28 cellular contexts compared by ENCODE assay signal in the genomic region with DNA sequence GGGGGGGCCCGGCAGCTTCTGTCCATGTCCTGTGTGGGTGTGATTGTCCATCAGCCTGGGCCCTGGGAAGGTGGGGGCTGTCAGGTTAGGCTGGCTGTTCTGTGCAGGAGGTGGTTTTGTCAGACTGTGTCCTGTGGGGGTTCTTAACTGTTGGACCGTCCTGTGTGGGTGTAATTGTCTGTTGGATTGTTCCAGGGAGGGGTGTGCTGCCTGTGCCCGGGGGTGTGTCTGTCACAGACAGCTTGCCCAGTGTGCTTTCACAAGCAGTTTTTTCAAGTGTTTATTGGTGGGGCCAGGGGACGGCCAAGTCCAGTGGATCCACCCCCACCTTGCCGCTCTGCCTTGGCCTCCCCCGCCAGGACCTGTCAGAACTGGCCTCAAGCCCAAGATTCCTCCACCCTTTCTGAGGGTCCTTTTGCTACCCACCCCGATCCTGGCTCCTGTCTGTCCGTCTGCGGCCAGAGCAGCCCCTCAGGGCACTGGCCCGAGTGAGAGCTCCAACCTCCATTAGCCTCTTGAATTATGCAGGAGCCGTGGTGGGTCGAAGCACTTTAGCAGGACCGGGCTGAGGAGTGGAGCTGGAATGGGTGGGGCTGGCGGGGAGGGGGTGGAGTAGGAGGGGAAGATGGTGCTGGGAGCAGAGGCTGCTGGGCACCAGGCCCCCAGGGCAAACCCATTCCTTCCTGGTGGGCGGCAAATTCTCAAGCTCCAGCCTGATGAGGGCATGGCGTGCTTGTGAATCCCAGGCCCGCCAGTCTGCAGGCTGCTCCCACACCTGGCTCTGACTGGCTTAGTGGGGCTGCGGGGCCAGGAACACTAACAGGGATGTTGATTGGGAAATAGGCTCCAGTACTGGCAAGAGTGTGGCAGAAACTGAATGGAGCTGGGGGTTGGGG. TPM values are rescaled to one million over a fixed set of nuclear protein-coding genes. Genes with fewer than 3 reads are reported as not detected.
A peak's percentile ranks its signal among the peaks of the same experiment; 100 is the strongest.
DNase-seq lines count a peak whose midpoint lies in the region; ATAC-seq and TF ChIP-seq lines count a peak whose summit lies in the region.
"Had no signal": no experiment of that assay in that cellular context is flagged by ENCODE, and none has a peak within 500 bp of the region (broad histone marks: within the 10 kb centered on the region; RNA-seq: fewer than 3 reads in every experiment).

No MANE protein-coding gene starts in this region.

- H3K4me3 Mint-ChIP-seq in MCF 10A (ENCODE audit: unreplicated experiment) = no peak overlapping the region
- H3K4me3 Mint-ChIP-seq: activated naive CD8-positive, alpha-beta T cell treated with anti-CD3 and anti-CD28 coated beads, Interleukin-2, amount 50 U/mL, for 24 hours; activated T-cell treated with anti-CD3 and anti-CD28 coated beads, Interleukin-2, amount 50 U/mL, for 24 hours; CD4-positive, CD25-positive, alpha-beta regulatory T cell; effector memory CD8-positive, alpha-beta T cell; naive thymus-derived CD8-positive, alpha-beta T cell; T-helper 1 cell treated with Interleukin-12 subunit alpha and Interleukin-12 subunit beta and Interleukin-4 antibody, amounts not matched to agents 30 μg/mL and 1 μg/mL, for 36 hours had no signal

- TF ChIP-seq CTCF in breast epithelium (IDR thresholded peaks at IDR 0.05) (no peak), MCF 10A (IDR thresholded peaks at IDR 0.05; ENCODE audit: unreplicated experiment) (no peak), hepatocyte (IDR thresholded peaks at IDR 0.05; ENCODE audit: poor library complexity) (no peak), BE2C (IDR thresholded peaks at IDR 0.05; ENCODE audit: low read depth, low read length) (no peak)

- H3K4ac ChIP-seq in trophoblast cell (ENCODE audit: low read depth, low read length) (no peak overlapping the region), mesenchymal stem cell (ENCODE audit: low read depth in 1 of 2, low read length in 2 of 2) (no peak overlapping the region)

- H3K36me3 ChIP-seq in breast epithelium (no peaks in the 10 kb centered on the region), hepatocyte (replicated peaks; ENCODE audit: insufficient read depth, low read depth) (no peaks in the 10 kb centered on the region), trophoblast cell (ENCODE audit: control insufficient read depth in 1 of 2, insufficient read depth in 2 of 2, low read length in 2 of 2) (peaks cover 76 to 78% of the 10 kb centered on the region in 2 experiments), mesenchymal stem cell (ENCODE audit: control insufficient read depth in 1 of 2, insufficient read depth in 2 of 2, low read depth in 1 of 2, low read length in 2 of 2) (peaks cover 5 to 65% of the 10 kb centered on the region in 2 experiments), BE2C (no peaks in the 10 kb centered on the region)
- H3K36me3 ChIP-seq: heart left ventricle, right atrium auricular region had no signal

- DNase-seq in breast epithelium (ENCODE audit: low spot score in 2 of 2) = peak in 1 of 2 donors; percentile 46
- no peak for DNase-seq in MCF 10A (ENCODE audit: unreplicated experiment)
- DNase-seq in hepatocyte (ENCODE audit: low spot score) = no peak
- DNase-seq in trophoblast cell = peak; percentile 75 to 86
- no peak for DNase-seq in mesenchymal stem cell
- no peak for DNase-seq in BE2C
- DNase-seq: activated CD4-positive, alpha-beta T cell treated with anti-CD3 and anti-CD28 coated beads, Interleukin-2, amount 50 U/mL, for 1 hour; activated CD4-positive, CD25-positive, alpha-beta regulatory T cell; activated gamma-delta T cell; activated naive CD8-positive, alpha-beta T cell treated with anti-CD3 and anti-CD28 coated beads, Interleukin-2, amount 50 U/mL, for 24 hours; activated T-cell treated with anti-CD3 and anti-CD28 coated beads, Interleukin-2, amount 50 U/mL, for 24 hours; CD4-positive, CD25-positive, alpha-beta regulatory T cell; central memory CD4-positive, alpha-beta T cell; DND-41; effector memory CD8-positive, alpha-beta T cell; foreskin fibroblast; heart left ventricle; naive thymus-derived CD8-positive, alpha-beta T cell; NCI-H1417 treated with DMSO at 0.1 percent for 48 hours; stimulated activated CD4-positive, alpha-beta T cell treated with anti-CD3 and anti-CD28 coated beads, Interleukin-1b, Interleukin-23, amount 100 ng/mL, for 48 hours; stimulated activated naive CD4-positive, alpha-beta T cell treated with Interleukin-2 at 50 U/mL for 16 hours had no signal

- H3K9me2 ChIP-seq in hepatocyte (replicated peaks; ENCODE audit: insufficient read depth) = no peaks in the 10 kb centered on the region

- POLR2A ChIA-PET in MCF 10A (lab: Yijun Ruan, JAX) = interaction anchor here (0.8 to 0.9 kb wide), 2 partner anchors 71 to 396 kb away, joined by 3 read pairs; no protein-coding TSS in a partner anchor

- H3K23ac ChIP-seq in trophoblast cell (ENCODE audit: low read length) (no peak overlapping the region), mesenchymal stem cell (ENCODE audit: low read length in 2 of 2) (no peak overlapping the region)

- H3K27ac Mint-ChIP-seq in MCF 10A (ENCODE audit: low read depth, unreplicated experiment) = no peak overlapping the region
- H3K27ac Mint-ChIP-seq: activated naive CD8-positive, alpha-beta T cell treated with anti-CD3 and anti-CD28 coated beads, Interleukin-2, amount 50 U/mL, for 24 hours; activated T-cell treated with anti-CD3 and anti-CD28 coated beads, Interleukin-2, amount 50 U/mL, for 24 hours; CD4-positive, CD25-positive, alpha-beta regulatory T cell; naive thymus-derived CD8-positive, alpha-beta T cell; T-helper 1 cell treated with Interleukin-12 subunit alpha and Interleukin-12 subunit beta and Interleukin-4 antibody, amounts not matched to agents 30 μg/mL and 1 μg/mL, for 36 hours had no signal

- H4K91ac ChIP-seq in trophoblast cell (ENCODE audit: low read depth, low read length) = peak overlapping the region; percentile 29
- H4K91ac ChIP-seq in mesenchymal stem cell (ENCODE audit: low read length) = no peak overlapping the region

- H3K79me1 ChIP-seq in trophoblast cell (ENCODE audit: low read length) (peaks cover 11% of the 10 kb centered on the region), mesenchymal stem cell (replicated peaks; ENCODE audit: low read length, poor library complexity, severe bottlenecking) (peaks cover 2% of the 10 kb centered on the region)

- H4K8ac ChIP-seq in trophoblast cell (ENCODE audit: low read depth, low read length) = no peak overlapping the region
- no peak overlapping the region for H4K8ac ChIP-seq in mesenchymal stem cell (ENCODE audit: low read length)

- H3K18ac ChIP-seq in trophoblast cell (ENCODE audit: low read length) (peak overlapping the region; percentile 37), mesenchymal stem cell (ENCODE audit: low read depth in 1 of 2, low read length in 2 of 2) (peak overlapping the region in 1 of 2 experiments; percentile 23)

- H2BK15ac ChIP-seq in mesenchymal stem cell (ENCODE audit: low read depth, poor library complexity, severe bottlenecking) = no peak overlapping the region

- H3K9me3 Mint-ChIP-seq in MCF 10A (ENCODE audit: unreplicated experiment) = no peaks in the 10 kb centered on the region
- H3K9me3 Mint-ChIP-seq: activated naive CD8-positive, alpha-beta T cell treated with anti-CD3 and anti-CD28 coated beads, Interleukin-2, amount 50 U/mL, for 24 hours; activated T-cell treated with anti-CD3 and anti-CD28 coated beads, Interleukin-2, amount 50 U/mL, for 24 hours; effector memory CD8-positive, alpha-beta T cell; naive thymus-derived CD8-positive, alpha-beta T cell; T-helper 1 cell treated with Interleukin-12 subunit alpha and Interleukin-12 subunit beta and Interleukin-4 antibody, amounts not matched to agents 30 μg/mL and 1 μg/mL, for 36 hours had no signal

- ATAC-seq in GM19467 (IDR thresholded peaks at IDR 0.05; ENCODE audit: unreplicated experiment) (no peak), HG03139 (IDR thresholded peaks at IDR 0.05; ENCODE audit: unreplicated experiment) (no peak)
- ATAC-seq: A549; activated naive CD8-positive, alpha-beta T cell treated with anti-CD3 and anti-CD28 coated beads, Interleukin-2, amount 50 U/mL, for 24 hours; effector memory CD8-positive, alpha-beta T cell; esophagus mucosa; heart left ventricle; naive thymus-derived CD8-positive, alpha-beta T cell had no signal

- H3K4me1 ChIP-seq in breast epithelium = peaks cover 0 to 7% of the 10 kb centered on the region in 2 donors
- peaks cover 15% of the 10 kb centered on the region for H3K4me1 ChIP-seq in hepatocyte (ENCODE audit: insufficient read depth)
- peaks cover 31 to 36% of the 10 kb centered on the region in 2 experiments for H3K4me1 ChIP-seq in trophoblast cell (ENCODE audit: control insufficient read depth in 1 of 2, insufficient read depth in 2 of 2, low read length in 2 of 2)
- H3K4me1 ChIP-seq in mesenchymal stem cell (ENCODE audit: control insufficient read depth, insufficient read depth, low read depth, low read length) = peaks cover 25% of the 10 kb centered on the region
- H3K4me1 ChIP-seq in BE2C = no peaks in the 10 kb centered on the region
- H3K4me1 ChIP-seq: right atrium auricular region had no signal

- H2BK12ac ChIP-seq in trophoblast cell (ENCODE audit: low read length) (no peak overlapping the region), mesenchymal stem cell (ENCODE audit: low read length in 2 of 2) (no peak overlapping the region)

- H3K14ac ChIP-seq in trophoblast cell (ENCODE audit: low read length) = no peak overlapping the region
- H3K14ac ChIP-seq in mesenchymal stem cell (ENCODE audit: low read length in 2 of 2) = no peak overlapping the region

- BruUV-seq in MCF 10A (replicated peaks; lab: Mats Ljungman, UMichigan) = no TSS peak

- H3K9ac ChIP-seq in trophoblast cell (ENCODE audit: low read length) (no peak overlapping the region), mesenchymal stem cell (ENCODE audit: low read length) (no peak overlapping the region)
- H3K9ac ChIP-seq: KMS-11 had no signal

- no peak for TF ChIP-seq POLR2A in breast epithelium (IDR thresholded peaks at IDR 0.05)

- CTCF ChIA-PET in MCF 10A (lab: Yijun Ruan, JAX) = no interaction called here

- H3K27ac ChIP-seq in breast epithelium (peak overlapping the region; percentile 54 to 72), hepatocyte (peak overlapping the region; percentile 58), trophoblast cell (ENCODE audit: low read depth, low read length) (peak overlapping the region; percentile 28), mesenchymal stem cell (ENCODE audit: low read length, poor library complexity, severe bottlenecking) (no peak overlapping the region)
- H3K27ac ChIP-seq: A549, heart left ventricle, KMS-11, right atrium auricular region had no signal

- H2AK5ac ChIP-seq in trophoblast cell (ENCODE audit: low read length) = no peak overlapping the region
- no peak overlapping the region for H2AK5ac ChIP-seq in mesenchymal stem cell (ENCODE audit: low read length, severe bottlenecking)

- no peak overlapping the region for H4K12ac ChIP-seq in trophoblast cell (ENCODE audit: low read depth, low read length)

- H2BK120ac ChIP-seq in trophoblast cell (ENCODE audit: insufficient read depth, low read length, poor library complexity) (peak overlapping the region; percentile 16), mesenchymal stem cell (ENCODE audit: low read depth, low read length) (no peak overlapping the region)

- H3K4me1 Mint-ChIP-seq in MCF 10A (ENCODE audit: insufficient read depth, unreplicated experiment) = peaks cover 27% of the 10 kb centered on the region

- no peaks in the 10 kb centered on the region for H3K9me3 ChIP-seq in breast epithelium
- no peaks in the 10 kb centered on the region for H3K9me3 ChIP-seq in hepatocyte (ENCODE audit: low read depth)
- H3K9me3 ChIP-seq in trophoblast cell (ENCODE audit: insufficient read depth, low read depth, low read length) = no peaks in the 10 kb centered on the region
- no peaks in the 10 kb centered on the region for H3K9me3 ChIP-seq in mesenchymal stem cell (ENCODE audit: control insufficient read depth, low read length)
- H3K9me3 ChIP-seq in BE2C = no peaks in the 10 kb centered on the region
- H3K9me3 ChIP-seq: A549, heart left ventricle, right atrium auricular region had no signal

- H2AFZ ChIP-seq in hepatocyte (no peak overlapping the region), trophoblast cell (ENCODE audit: insufficient read depth, low read length, poor library complexity) (no peak overlapping the region), mesenchymal stem cell (ENCODE audit: low read depth, low read length) (no peak overlapping the region)

- intact Hi-C loops in breast epithelium (cut with DNase I; ENCODE audit: low total_unique reads) = loop anchor here (1.0 kb wide), 1 partner anchor 44 kb away; no protein-coding TSS in a partner anchor
- intact Hi-C loops in MCF 10A (cut with micrococcal nuclease) = no loop called here

- H3K27me3 ChIP-seq in breast epithelium (no peaks in the 10 kb centered on the region), hepatocyte (no peaks in the 10 kb centered on the region), trophoblast cell (ENCODE audit: insufficient read depth, low read length) (no peaks in the 10 kb centered on the region), mesenchymal stem cell (ENCODE audit: control insufficient read depth in 1 of 2, insufficient read depth in 1 of 2, low read length in 2 of 2) (no peaks in the 10 kb centered on the region), BE2C (no peaks in the 10 kb centered on the region)
- H3K27me3 ChIP-seq: heart left ventricle, right atrium auricular region had no signal

- H2BK5ac ChIP-seq in trophoblast cell (ENCODE audit: low read depth, low read length, poor library complexity) = no peak overlapping the region
- H2BK5ac ChIP-seq in mesenchymal stem cell (ENCODE audit: low read depth, low read length, poor library complexity, severe bottlenecking) = no peak overlapping the region

- no peak overlapping the region for H3K4me2 ChIP-seq in hepatocyte
- peak overlapping the region; percentile 6 for H3K4me2 ChIP-seq in trophoblast cell (ENCODE audit: low read length)
- no peak overlapping the region for H3K4me2 ChIP-seq in mesenchymal stem cell (ENCODE audit: low read length, poor library complexity, severe bottlenecking)
- H3K4me2 ChIP-seq: A549, KMS-11 had no signal

- H3K36me3 Mint-ChIP-seq in MCF 10A (ENCODE audit: insufficient read depth, unreplicated experiment) = peaks cover 23% of the 10 kb centered on the region
- H3K36me3 Mint-ChIP-seq: CD4-positive, CD25-positive, alpha-beta regulatory T cell; naive thymus-derived CD8-positive, alpha-beta T cell had no signal

- no peaks in the 10 kb centered on the region for H4K20me1 ChIP-seq in hepatocyte (ENCODE audit: insufficient read depth, poor library complexity, severe bottlenecking)

- WGBS in hepatocyte (ENCODE audit: low lambda C conversion rate, missing lambda C conversion rate) = 58% methylated on average over 18 of the region's 18 CpGs
- no CpG with 5 or more reads among the region's 18 CpGs for WGBS in trophoblast cell (ENCODE audit: extremely low coverage, insufficient coverage, insufficient read length)
- 93% methylated on average over 18 of the region's 18 CpGs for WGBS in mesenchymal stem cell

- no peak overlapping the region for H3K4me3 ChIP-seq in breast epithelium
- no peak overlapping the region for H3K4me3 ChIP-seq in hepatocyte
- H3K4me3 ChIP-seq in trophoblast cell (ENCODE audit: low read depth, low read length) = no peak overlapping the region
- H3K4me3 ChIP-seq in mesenchymal stem cell (ENCODE audit: insufficient read depth in 1 of 2, low read depth in 1 of 2, low read length in 2 of 2) = no peak overlapping the region
- no peak overlapping the region for H3K4me3 ChIP-seq in BE2C (ENCODE audit: low read depth, low read length)
- H3K4me3 ChIP-seq: A549, heart left ventricle, right atrium auricular region had no signal

- no peaks in the 10 kb centered on the region for H3K79me2 ChIP-seq in hepatocyte
- peaks cover 4% of the 10 kb centered on the region for H3K79me2 ChIP-seq in trophoblast cell (ENCODE audit: control insufficient read depth, insufficient read depth, low read length, poor library complexity)

- H3K27me3 Mint-ChIP-seq in MCF 10A (ENCODE audit: insufficient read depth, unreplicated experiment) = no peaks in the 10 kb centered on the region
- H3K27me3 Mint-ChIP-seq: activated naive CD8-positive, alpha-beta T cell treated with anti-CD3 and anti-CD28 coated beads, Interleukin-2, amount 50 U/mL, for 24 hours; activated T-cell treated with anti-CD3 and anti-CD28 coated beads, Interleukin-2, amount 50 U/mL, for 24 hours; CD4-positive, CD25-positive, alpha-beta regulatory T cell; effector memory CD8-positive, alpha-beta T cell; naive thymus-derived CD8-positive, alpha-beta T cell had no signal

RNA-seq across cellular contexts. Expression of a gene that starts 47.2 kb away (rescaled TPM):
- total RNA-seq in breast epithelium = 100 to 1,000 TPM; 109 to 149 (median 116) TPM
- 67.2 and 87.1 TPM in 2 replicates for total RNA-seq in MCF 10A (2022)
- 75.7 and 115 TPM in 2 replicates for total RNA-seq in hepatocyte
- 84.6 and 96.0 TPM in 2 replicates for polyA plus RNA-seq in hepatocyte
- polyA plus RNA-seq in trophoblast cell (2013) = 205 TPM in 2 replicates
- polyA plus RNA-seq in mesenchymal stem cell (2013, experiment 1 of 2) = 51.3 TPM
- polyA plus RNA-seq in mesenchymal stem cell (2013, experiment 2 of 2) = 51.0 TPM
- 8.3 TPM for polyA plus RNA-seq in BE2C (2012; ENCODE audit: insufficient read depth, insufficient read length, low read depth)
- polyA plus RNA-seq: CD4-positive, CD25-positive, alpha-beta regulatory T cell; naive thymus-derived CD8-positive, alpha-beta T cell had no signal

Comparison
In these comparisons a context has a peak if more than half of its experiments do, and no peak if none do; other contexts are left out.
1. DNase-seq: peak in trophoblast cell (2 of 2); none in MCF 10A (single experiment), hepatocyte (single experiment), mesenchymal stem cell (single experiment) and BE2C (single experiment).